ENCODE assay signal across 8 cellular contexts in the genomic region with DNA sequence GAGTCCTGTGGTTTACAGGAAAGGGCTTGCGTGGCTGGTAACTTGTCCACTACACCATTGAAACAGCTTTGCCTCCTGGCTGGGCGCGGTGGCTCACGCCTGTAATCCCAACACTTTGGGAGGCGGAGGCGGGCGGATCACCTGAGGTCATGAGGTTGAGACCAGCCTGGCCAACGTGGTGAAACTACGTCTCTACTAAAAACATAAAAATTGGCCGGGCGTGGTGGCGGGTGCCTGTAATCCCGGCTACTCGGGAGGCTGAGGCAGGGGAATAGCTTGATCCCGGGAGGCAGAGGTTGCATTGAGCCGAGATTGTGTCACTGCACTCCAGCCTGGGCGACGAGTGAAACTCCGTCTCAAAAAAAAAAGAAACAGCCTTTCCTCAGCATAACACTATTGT. TPM values are rescaled to one million over a fixed set of nuclear protein-coding genes. Genes with fewer than 3 reads are reported as not detected.
A peak's percentile ranks its signal among the peaks of the same experiment; 100 is the strongest.
DNase-seq lines count a peak whose midpoint lies in the region; TF ChIP-seq lines count a peak whose summit lies in the region.
"Not testable (repeated sequence)": the region's sequence is repeated elsewhere in the genome, so short reads cannot be mapped to it uniquely, and the experiment has no call there.

No MANE protein-coding gene starts in this region.

- H3K4me1 ChIP-seq in right atrium auricular region, result peaks cover 0 to 26% of the 10 kb centered on the region in 2 donors
- peaks cover 2 to 54% (median 46%) of the 10 kb centered on the region in 5 donors for H3K4me1 ChIP-seq in subcutaneous abdominal adipose tissue (ENCODE audit: control insufficient read depth in 5 of 5, insufficient read depth in 5 of 5, low read length in 5 of 5)

- peak overlapping the region; percentile 88 for H3K4me3 ChIP-seq in Jurkat, Clone E6-1 (ENCODE audit: low read length)
- H3K4me3 ChIP-seq in coronary artery, result peak overlapping the region; percentile 81
- H3K4me3 ChIP-seq in right atrium auricular region, result not testable (repeated sequence)
- H3K4me3 ChIP-seq in subcutaneous abdominal adipose tissue (ENCODE audit: low read depth in 1 of 5, low read length in 5 of 5), result peak overlapping the region; percentile 63 to 95 (median 87)

- H3K9me3 Mint-ChIP-seq in T-helper 1 cell treated with Interleukin-12 subunit alpha and Interleukin-12 subunit beta and Interleukin-4 antibody, amounts not matched to agents 30 μg/mL and 1 μg/mL, for 36 hours; activated naive CD4-positive, alpha-beta T cell treated with anti-CD3 and anti-CD28 coated beads, Interleukin-2, amount 10 ng/mL, durations not matched to agents 7 days and 5 days; neural crest cell: not testable (repeated sequence)

- peaks cover 26% of the 10 kb centered on the region for H3K36me3 Mint-ChIP-seq in T-helper 1 cell treated with Interleukin-12 subunit alpha and Interleukin-12 subunit beta and Interleukin-4 antibody, amounts not matched to agents 30 μg/mL and 1 μg/mL, for 36 hours (ENCODE audit: low read depth)
- H3K36me3 Mint-ChIP-seq in activated naive CD4-positive, alpha-beta T cell treated with anti-CD3 and anti-CD28 coated beads, Interleukin-2, amount 10 ng/mL, durations not matched to agents 7 days and 5 days, result peaks cover 48% of the 10 kb centered on the region
- peaks cover 19% of the 10 kb centered on the region for H3K36me3 Mint-ChIP-seq in neural crest cell (ENCODE audit: low read depth)

- peak overlapping the region; percentile 29 for H3K4me3 Mint-ChIP-seq in T-helper 1 cell treated with Interleukin-12 subunit alpha and Interleukin-12 subunit beta and Interleukin-4 antibody, amounts not matched to agents 30 μg/mL and 1 μg/mL, for 36 hours
- peak overlapping the region; percentile 76 for H3K4me3 Mint-ChIP-seq in activated naive CD4-positive, alpha-beta T cell treated with anti-CD3 and anti-CD28 coated beads, Interleukin-2, amount 10 ng/mL, durations not matched to agents 7 days and 5 days
- H3K4me3 Mint-ChIP-seq in neural crest cell, result peak overlapping the region; percentile 65

- CTCF ChIA-PET in activated naive CD4-positive, alpha-beta T cell treated with anti-CD3 and anti-CD28 coated beads, Interleukin-2, amount 10 ng/mL, durations not matched to agents 7 days and 5 days (lab: Charles Lee), result interaction anchor here (1.7 kb wide), 1 partner anchor 121 kb away, joined by 5 read pairs; no protein-coding TSS in a partner anchor

- not testable (repeated sequence) for H3K27me3 Mint-ChIP-seq in T-helper 1 cell treated with Interleukin-12 subunit alpha and Interleukin-12 subunit beta and Interleukin-4 antibody, amounts not matched to agents 30 μg/mL and 1 μg/mL, for 36 hours (ENCODE audit: low read depth); activated naive CD4-positive, alpha-beta T cell treated with anti-CD3 and anti-CD28 coated beads, Interleukin-2, amount 10 ng/mL, durations not matched to agents 7 days and 5 days; neural crest cell (ENCODE audit: low read depth)

- H3K27ac Mint-ChIP-seq in T-helper 1 cell treated with Interleukin-12 subunit alpha and Interleukin-12 subunit beta and Interleukin-4 antibody, amounts not matched to agents 30 μg/mL and 1 μg/mL, for 36 hours, result peak overlapping the region; percentile 19
- H3K27ac Mint-ChIP-seq in activated naive CD4-positive, alpha-beta T cell treated with anti-CD3 and anti-CD28 coated beads, Interleukin-2, amount 10 ng/mL, durations not matched to agents 7 days and 5 days, result peak overlapping the region; percentile 95
- H3K27ac Mint-ChIP-seq in neural crest cell (ENCODE audit: unreplicated experiment), result not testable (repeated sequence)

- DNase-seq in Jurkat, Clone E6-1 (ENCODE audit: low read depth, low spot score); activated naive CD4-positive, alpha-beta T cell treated with anti-CD3 and anti-CD28 coated beads, Interleukin-2, amount 10 ng/mL, durations not matched to agents 7 days and 5 days; coronary artery (ENCODE audit: low spot score); right atrium auricular region (ENCODE audit: low spot score); neural crest cell (ENCODE audit: low read depth, low spot score): not testable (repeated sequence)

- not testable (repeated sequence) for H3K9ac ChIP-seq in subcutaneous abdominal adipose tissue (ENCODE audit: low read length in 5 of 5)

- TF ChIP-seq CTCF in C4-2B (conservative IDR thresholded peaks at IDR 0.05); coronary artery (IDR thresholded peaks at IDR 0.05); right atrium auricular region (IDR thresholded peaks at IDR 0.05); neural crest cell (conservative IDR thresholded peaks at IDR 0.05): not testable (repeated sequence)

- H3K36me3 ChIP-seq in right atrium auricular region (peaks cover 32% of the 10 kb centered on the region), subcutaneous abdominal adipose tissue (ENCODE audit: control insufficient read depth in 5 of 5, insufficient read depth in 5 of 5, low read length in 5 of 5) (peaks cover 12 to 30% (median 29%) of the 10 kb centered on the region in 5 donors)

- peaks cover 33% of the 10 kb centered on the region for H3K4me1 Mint-ChIP-seq in T-helper 1 cell treated with Interleukin-12 subunit alpha and Interleukin-12 subunit beta and Interleukin-4 antibody, amounts not matched to agents 30 μg/mL and 1 μg/mL, for 36 hours (ENCODE audit: low read depth)
- peaks cover 68% of the 10 kb centered on the region for H3K4me1 Mint-ChIP-seq in activated naive CD4-positive, alpha-beta T cell treated with anti-CD3 and anti-CD28 coated beads, Interleukin-2, amount 10 ng/mL, durations not matched to agents 7 days and 5 days
- H3K4me1 Mint-ChIP-seq in neural crest cell, result peaks cover 41% of the 10 kb centered on the region

- not testable (repeated sequence) for H3K9me3 ChIP-seq in right atrium auricular region; subcutaneous abdominal adipose tissue (ENCODE audit: control insufficient read depth in 5 of 5, low read length in 5 of 5)

- H3K27ac ChIP-seq in C4-2B, result peak overlapping the region; percentile 70
- H3K27ac ChIP-seq in coronary artery, result peak overlapping the region in 1 of 2 donors; percentile 81
- H3K27ac ChIP-seq in right atrium auricular region, result peak overlapping the region; percentile 74 to 76
- peak overlapping the region; percentile 89 for H3K27ac ChIP-seq in subcutaneous abdominal adipose tissue (ENCODE audit: low read depth, low read length)

- not testable (repeated sequence) for H3K27me3 ChIP-seq in right atrium auricular region; subcutaneous abdominal adipose tissue (ENCODE audit: control insufficient read depth in 5 of 5, insufficient read depth in 4 of 5, low read length in 5 of 5)

RNA-seq across cellular contexts. Expression of a gene that starts 1.2 kb away (rescaled TPM):
- 5.4 TPM for polyA plus RNA-seq in Jurkat, Clone E6-1 (2012; ENCODE audit: insufficient read depth, insufficient read length)
- 1 to 10 TPM; 3.5 to 3.9 TPM for total RNA-seq in right atrium auricular region
- 9.6 and 10.1 TPM in 2 replicates for total RNA-seq in neural crest cell

RNA-seq across cellular contexts. Expression of a gene that starts 8.9 kb away (rescaled TPM):
- polyA plus RNA-seq in Jurkat, Clone E6-1 (2012; ENCODE audit: insufficient read depth, insufficient read length), result 2,429 TPM
- total RNA-seq in right atrium auricular region (100 to 1,000 TPM; 415 to 477 TPM), neural crest cell (1,290 and 1,300 TPM in 2 replicates)
